Comparison of ENCODE assay signal across 8 cellular contexts in the genomic region with DNA sequence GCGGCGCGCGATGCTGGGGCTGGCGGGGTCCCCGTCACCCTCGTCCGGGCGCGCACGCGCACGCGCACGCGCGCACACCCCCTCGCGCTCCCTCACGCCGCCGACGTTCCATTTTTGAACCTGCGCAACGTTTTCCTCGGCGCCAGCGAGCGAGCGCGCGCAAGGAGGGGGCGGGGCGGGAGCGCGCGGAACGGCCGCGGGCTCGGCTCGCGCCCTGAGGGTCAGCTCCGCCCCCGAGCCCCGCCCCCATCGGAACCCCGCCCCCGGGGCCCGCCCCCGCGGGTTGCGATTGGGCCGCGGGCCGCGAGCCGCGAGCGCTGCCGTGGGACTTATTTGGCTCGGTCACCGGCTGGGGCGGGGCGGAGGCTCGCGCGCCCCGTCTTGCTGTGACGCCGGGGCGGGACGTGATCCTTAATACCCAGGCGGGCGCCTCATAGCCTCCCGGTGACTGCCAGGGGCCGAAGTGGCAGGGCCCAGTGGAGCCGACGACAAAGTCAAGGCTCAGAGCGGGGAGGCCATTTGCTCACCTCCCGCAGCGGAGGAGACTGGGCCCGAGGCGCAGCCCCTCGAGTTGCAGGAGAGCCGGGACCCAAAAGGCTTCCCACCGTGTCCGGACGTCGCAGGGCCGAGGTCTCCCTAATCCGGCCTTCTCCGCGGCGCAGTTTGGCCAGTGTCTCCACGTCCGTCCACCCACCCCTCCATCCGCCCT. TPM values are rescaled to one million over a fixed set of nuclear protein-coding genes. Genes with fewer than 3 reads are reported as not detected.
DNase-seq lines count a peak whose midpoint lies in the region; ATAC-seq and TF ChIP-seq lines count a peak whose summit lies in the region.

A gene (minus strand): TSS at position 170 of the 709 bp plus-strand sequence. CDS start 236 bp downstream, outside the sequence.

- ATAC-seq in GM21619 (IDR thresholded peaks at IDR 0.05; ENCODE audit: unreplicated experiment) (peak; percentile 63), foreskin keratinocyte (peak; percentile 74)

- H2AFZ ChIP-seq in neuron (ENCODE audit: low read depth, low read length), result peak within 1 kb of the TSS; percentile 99

- H3K4me3 ChIP-seq in Jurkat, Clone E6-1 (ENCODE audit: low read length), result peak within 1 kb of the TSS; percentile 63
- peak within 1 kb of the TSS; percentile 61 for H3K4me3 ChIP-seq in neuron (ENCODE audit: low read length)

- TF ChIP-seq CTCF in foreskin keratinocyte (conservative IDR thresholded peaks at IDR 0.05) (no peak), subcutaneous adipose tissue (IDR thresholded peaks at IDR 0.05; ENCODE audit: low read depth) (no peak)

- H3K36me3 ChIP-seq in neuron (ENCODE audit: insufficient read depth, low read length), result no peaks in the 10 kb centered on the region

- no peaks in the 10 kb centered on the region for H3K9me3 ChIP-seq in neuron (ENCODE audit: low read length)

- H3K27me3 ChIP-seq in foreskin keratinocyte, result peaks cover 34% of the 10 kb centered on the region
- peaks cover 31% of the 10 kb centered on the region for H3K27me3 ChIP-seq in neuron (ENCODE audit: insufficient read depth, low read length)

- H3K27ac ChIP-seq in foreskin keratinocyte, result no peak within 1 kb of the TSS

- H3K4me1 ChIP-seq in foreskin keratinocyte (peaks cover 5% of the 10 kb centered on the region), neuron (ENCODE audit: insufficient read depth, low read length) (no peaks in the 10 kb centered on the region)

- DNase-seq in DMS79 treated with DMSO at 0.1 percent for 48 hours (lab: John Stamatoyannopoulos, UW) (peak; percentile 22), SHP77 treated with DMSO at 0.1 percent for 48 hours (lab: John Stamatoyannopoulos, UW) (peak; percentile 37), activated gamma-delta T cell treated with Interleukin-2 at 50 U/mL for 16 hours (peak; percentile 97), foreskin keratinocyte (peak in 1 of 2 donors; percentile 48)
- peak; percentile 77 for DNase-seq in Jurkat, Clone E6-1 (ENCODE audit: low read depth, low spot score)

RNA-seq across cellular contexts. Expression of the gene that starts here (rescaled TPM):
- 5.1 TPM for polyA plus RNA-seq in Jurkat, Clone E6-1 (2012; ENCODE audit: insufficient read depth, insufficient read length)
- total RNA-seq in foreskin keratinocyte (1.1 and 1.2 TPM in 2 replicates), subcutaneous adipose tissue (10 to 100 TPM; 37.4 to 74.2 (median 50.7) TPM)
- polyA plus RNA-seq in foreskin keratinocyte, result 0.86 and 1.2 TPM in 2 replicates

Comparison
In these comparisons a context has a peak if more than half of its experiments do, and no peak if none do; other contexts are left out.
1. RNA of the gene that starts here (total RNA-seq): 37.4 to 74.2 TPM in subcutaneous adipose tissue; 1.1 to 1.2 TPM in foreskin keratinocyte; every median in the first group is over 10 times any median in the second.